ENCODE assay signal across 19 cellular contexts in genomic region chr20:52457826-52458225, GRCh38.
A peak's percentile ranks its signal among the peaks of the same experiment; 100 is the strongest.
DNase-seq lines count a peak whose midpoint lies in the region; ATAC-seq, FAIRE-seq and TF ChIP-seq lines count a peak whose summit lies in the region.
"Had no signal": no experiment of that assay in that cellular context is flagged by ENCODE, and none has a peak within 500 bp of the region (broad histone marks: within the 10 kb centered on the region; RNA-seq: fewer than 3 reads in every experiment).

No MANE protein-coding gene starts in this region.

- no peak overlapping the region for H3K4me3 Mint-ChIP-seq in activated naive CD8-positive, alpha-beta T cell treated with anti-CD3 and anti-CD28 coated beads, Interleukin-2, amount 50 U/mL, for 24 hours
- H3K4me3 Mint-ChIP-seq: CD4-positive, CD25-positive, alpha-beta regulatory T cell had no signal

- H3K9me3 Mint-ChIP-seq in activated naive CD8-positive, alpha-beta T cell treated with anti-CD3 and anti-CD28 coated beads, Interleukin-2, amount 50 U/mL, for 24 hours, result no peaks in the 10 kb centered on the region

- BruUV-seq in PC-3 (replicated peaks; lab: Mats Ljungman, UMichigan), result no TSS peak

- H3K27me3 Mint-ChIP-seq in activated naive CD8-positive, alpha-beta T cell treated with anti-CD3 and anti-CD28 coated beads, Interleukin-2, amount 50 U/mL, for 24 hours, result no peaks in the 10 kb centered on the region
- H3K27me3 Mint-ChIP-seq: CD4-positive, CD25-positive, alpha-beta regulatory T cell had no signal

- no peak overlapping the region for H3K4me2 ChIP-seq in PC-3 (ENCODE audit: low read length)
- H3K4me2 ChIP-seq: KMS-11 had no signal

- H3K27me3 ChIP-seq in PC-3 (ENCODE audit: low read length), result peaks cover 17% of the 10 kb centered on the region; the same call in 1 of the 2 replicates
- H3K27me3 ChIP-seq in bronchial epithelial cell (ENCODE audit: control insufficient read depth, insufficient read depth, low read length), result no peaks in the 10 kb centered on the region

- POLR2A ChIA-PET in PC-3 (lab: Charles Lee; ENCODE audit: unreplicated experiment), result no interaction called here

- H4K20me1 ChIP-seq in PC-3 (ENCODE audit: low read length), result no peaks in the 10 kb centered on the region

- no peaks in the 10 kb centered on the region for H3F3A ChIP-seq in PC-3 (ENCODE audit: low read length, unreplicated experiment)

- FAIRE-seq in bronchial epithelial cell (lab: Jason Lieb, UNC), result peak; percentile 72

- no peak overlapping the region for H2AFZ ChIP-seq in PC-3 (ENCODE audit: low read length)

- H3K36me3 Mint-ChIP-seq in activated naive CD8-positive, alpha-beta T cell treated with anti-CD3 and anti-CD28 coated beads, Interleukin-2, amount 50 U/mL, for 24 hours (ENCODE audit: low read depth), result no peaks in the 10 kb centered on the region
- H3K36me3 Mint-ChIP-seq: CD4-positive, CD25-positive, alpha-beta regulatory T cell had no signal

- CTCF ChIA-PET in PC-3 (lab: Charles Lee), result no interaction called here

- ATAC-seq in PC-3 (no peak), left lobe of liver (no peak)
- ATAC-seq in activated naive CD8-positive, alpha-beta T cell treated with anti-CD3 and anti-CD28 coated beads, Interleukin-2, amount 50 U/mL, for 24 hours, result no peak
- ATAC-seq: Panc1 had no signal

- DNase-seq in Daoy (ENCODE audit: low read depth) (peak; percentile 19), PC-3 (peak; percentile 46), bronchial epithelial cell (ENCODE audit: low read depth) (peak; percentile 63), kidney tubule cell (ENCODE audit: low spot score) (peak; percentile 81), NCI-H1048 (lab: John Stamatoyannopoulos, UW) (no peak), cerebellar cortex (ENCODE audit: low spot score) (no peak), left lobe of liver (ENCODE audit: low spot score) (no peak)
- no peak for DNase-seq in activated naive CD8-positive, alpha-beta T cell treated with anti-CD3 and anti-CD28 coated beads, Interleukin-2, amount 50 U/mL, for 24 hours
- DNase-seq: Calu3; CD4-positive, CD25-positive, alpha-beta regulatory T cell; DMS79; MM.1S; NCI-H1417; NCI-H1930; NCI-H2171; NCI-H82 had no signal

- H3K4me1 Mint-ChIP-seq in activated naive CD8-positive, alpha-beta T cell treated with anti-CD3 and anti-CD28 coated beads, Interleukin-2, amount 50 U/mL, for 24 hours, result no peaks in the 10 kb centered on the region
- H3K4me1 Mint-ChIP-seq: CD4-positive, CD25-positive, alpha-beta regulatory T cell had no signal

- TF ChIP-seq CTCF in PC-3 (conservative IDR thresholded peaks at IDR 0.05; ENCODE audit: low read depth, low read length), result no peak
- TF ChIP-seq CTCF in bronchial epithelial cell (IDR thresholded peaks at IDR 0.05; ENCODE audit: insufficient read depth, low read length, severe bottlenecking), result no peak

- no peak overlapping the region for H3K27ac Mint-ChIP-seq in activated naive CD8-positive, alpha-beta T cell treated with anti-CD3 and anti-CD28 coated beads, Interleukin-2, amount 50 U/mL, for 24 hours
- H3K27ac Mint-ChIP-seq: CD4-positive, CD25-positive, alpha-beta regulatory T cell had no signal

- H3K79me2 ChIP-seq in PC-3 (ENCODE audit: low read length), result no peaks in the 10 kb centered on the region

- no peaks in the 10 kb centered on the region for H3K9me2 ChIP-seq in PC-3 (replicated peaks; ENCODE audit: low read length)

- H3K4me3 ChIP-seq in PC-3 (ENCODE audit: low read length) (no peak overlapping the region), bronchial epithelial cell (ENCODE audit: low read depth, low read length) (no peak overlapping the region)
- H3K4me3 ChIP-seq: HAP-1 had no signal

- H3K36me3 ChIP-seq in PC-3 (ENCODE audit: low read depth, low read length) (no peaks in the 10 kb centered on the region), bronchial epithelial cell (ENCODE audit: control insufficient read depth, insufficient read depth, low read length) (no peaks in the 10 kb centered on the region)
- H3K36me3 ChIP-seq: HAP-1 had no signal

- no peak overlapping the region for H3K9ac ChIP-seq in PC-3 (ENCODE audit: low read length)
- H3K9ac ChIP-seq: KMS-11 had no signal

- no peaks in the 10 kb centered on the region for H3K4me1 ChIP-seq in PC-3 (ENCODE audit: insufficient read depth, low read length)
- H3K4me1 ChIP-seq: HAP-1 had no signal

- intact Hi-C loops in PC-3 (cut with micrococcal nuclease), result no loop called here

- peaks cover 10% of the 10 kb centered on the region; the same call in 1 of the 2 replicates for H3K9me3 ChIP-seq in PC-3 (ENCODE audit: low read length)
- H3K9me3 ChIP-seq: HAP-1 had no signal

- H3K27ac ChIP-seq in PC-3 (ENCODE audit: low read length), result no peak overlapping the region
- H3K27ac ChIP-seq: KMS-11 had no signal

Comparison
In these comparisons a context has a peak if more than half of its experiments do, and no peak if none do; other contexts are left out.
1. DNase-seq: peak in Daoy (single experiment), PC-3 (single experiment), bronchial epithelial cell (single experiment) and kidney tubule cell (single experiment); none in NCI-H1048 (single experiment), cerebellar cortex (single experiment), activated naive CD8-positive, alpha-beta T cell treated with anti-CD3 and anti-CD28 coated beads, Interleukin-2, amount 50 U/mL, for 24 hours (single experiment) and left lobe of liver (single experiment).